Comparison of ENCODE assay signal across 1 cellular context in the genomic region with DNA sequence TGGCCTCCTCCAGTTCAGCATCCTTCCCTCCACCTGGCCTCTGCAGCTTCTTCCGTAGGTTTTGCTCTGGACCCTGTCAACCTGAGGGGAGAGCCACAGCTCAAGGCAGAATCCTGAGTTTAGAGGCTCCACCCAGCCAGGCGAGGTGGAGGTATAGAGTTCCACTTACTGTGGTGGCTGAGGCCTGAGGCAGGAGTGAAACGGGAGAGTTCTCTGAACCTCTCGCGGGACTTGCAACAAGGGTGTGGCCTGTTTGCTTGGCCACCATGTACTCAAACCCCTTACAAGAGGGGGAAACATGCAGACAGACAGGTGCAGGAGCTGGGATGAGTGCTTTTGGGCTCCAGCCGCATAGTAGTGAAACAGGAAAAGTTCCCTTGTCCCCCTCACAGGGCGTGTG.
TF ChIP-seq lines count a peak whose summit lies in the region.

No MANE protein-coding gene starts in this region.

TF ChIP-seq in HepG2, 621 proteins besides CTCF, POLR2A, EP300 and RAD21 (continued from another document):
- TF ChIP-seq, protein P1, sequence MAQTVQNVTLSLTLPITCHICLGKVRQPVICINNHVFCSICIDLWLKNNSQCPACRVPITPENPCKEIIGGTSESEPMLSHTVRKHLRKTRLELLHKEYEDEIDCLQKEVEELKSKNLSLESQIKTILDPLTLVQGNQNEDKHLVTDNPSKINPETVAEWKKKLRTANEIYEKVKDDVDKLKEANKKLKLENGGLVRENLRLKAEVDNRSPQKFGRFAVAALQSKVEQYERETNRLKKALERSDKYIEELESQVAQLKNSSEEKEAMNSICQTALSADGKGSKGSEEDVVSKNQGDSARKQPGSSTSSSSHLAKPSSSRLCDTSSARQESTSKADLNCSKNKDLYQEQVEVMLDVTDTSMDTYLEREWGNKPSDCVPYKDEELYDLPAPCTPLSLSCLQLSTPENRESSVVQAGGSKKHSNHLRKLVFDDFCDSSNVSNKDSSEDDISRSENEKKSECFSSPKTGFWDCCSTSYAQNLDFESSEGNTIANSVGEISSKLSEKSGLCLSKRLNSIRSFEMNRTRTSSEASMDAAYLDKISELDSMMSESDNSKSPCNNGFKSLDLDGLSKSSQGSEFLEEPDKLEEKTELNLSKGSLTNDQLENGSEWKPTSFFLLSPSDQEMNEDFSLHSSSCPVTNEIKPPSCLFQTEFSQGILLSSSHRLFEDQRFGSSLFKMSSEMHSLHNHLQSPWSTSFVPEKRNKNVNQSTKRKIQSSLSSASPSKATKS (CRISPR knock-in tag; IDR thresholded peaks at IDR 0.05) = no peak
- TF ChIP-seq ZFX (CRISPR knock-in tag; IDR thresholded peaks at IDR 0.05; ENCODE audit: low read depth) = peak; percentile 73; the same call in 1 of the 2 replicates
- no peak for TF ChIP-seq ZNF547 (CRISPR knock-in tag; IDR thresholded peaks at IDR 0.05)
- TF ChIP-seq ZNF589 (CRISPR knock-in tag; conservative IDR thresholded peaks at IDR 0.05) = no peak
- TF ChIP-seq ZFP82 (CRISPR knock-in tag; IDR thresholded peaks at IDR 0.05; ENCODE audit: borderline replicate concordance) = no peak
- no peak for TF ChIP-seq ATAD3A (CRISPR knock-in tag; IDR thresholded peaks at IDR 0.05)
- TF ChIP-seq RCOR2 (CRISPR knock-in tag; IDR thresholded peaks at IDR 0.05) = no peak
- TF ChIP-seq, protein P2, sequence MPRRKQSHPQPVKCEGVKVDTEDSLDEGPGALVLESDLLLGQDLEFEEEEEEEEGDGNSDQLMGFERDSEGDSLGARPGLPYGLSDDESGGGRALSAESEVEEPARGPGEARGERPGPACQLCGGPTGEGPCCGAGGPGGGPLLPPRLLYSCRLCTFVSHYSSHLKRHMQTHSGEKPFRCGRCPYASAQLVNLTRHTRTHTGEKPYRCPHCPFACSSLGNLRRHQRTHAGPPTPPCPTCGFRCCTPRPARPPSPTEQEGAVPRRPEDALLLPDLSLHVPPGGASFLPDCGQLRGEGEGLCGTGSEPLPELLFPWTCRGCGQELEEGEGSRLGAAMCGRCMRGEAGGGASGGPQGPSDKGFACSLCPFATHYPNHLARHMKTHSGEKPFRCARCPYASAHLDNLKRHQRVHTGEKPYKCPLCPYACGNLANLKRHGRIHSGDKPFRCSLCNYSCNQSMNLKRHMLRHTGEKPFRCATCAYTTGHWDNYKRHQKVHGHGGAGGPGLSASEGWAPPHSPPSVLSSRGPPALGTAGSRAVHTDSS (CRISPR knock-in tag; conservative IDR thresholded peaks at IDR 0.05) = no peak
- TF ChIP-seq, protein P3, sequence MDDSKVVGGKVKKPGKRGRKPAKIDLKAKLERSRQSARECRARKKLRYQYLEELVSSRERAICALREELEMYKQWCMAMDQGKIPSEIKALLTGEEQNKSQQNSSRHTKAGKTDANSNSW (CRISPR knock-in tag; IDR thresholded peaks at IDR 0.05; ENCODE audit: borderline replicate concordance) = no peak
- TF ChIP-seq ZIK1 (CRISPR knock-in tag; IDR thresholded peaks at IDR 0.05; ENCODE audit: borderline replicate concordance, low read depth) = no peak
- no peak for TF ChIP-seq BHLHE40 (IDR thresholded peaks at IDR 0.05; ENCODE audit: low read length)
- TF ChIP-seq CHD2 (IDR thresholded peaks at IDR 0.05; ENCODE audit: low read depth, low read length) = peak; percentile 64; the same call in 1 of the 2 replicates
- TF ChIP-seq, protein P4, sequence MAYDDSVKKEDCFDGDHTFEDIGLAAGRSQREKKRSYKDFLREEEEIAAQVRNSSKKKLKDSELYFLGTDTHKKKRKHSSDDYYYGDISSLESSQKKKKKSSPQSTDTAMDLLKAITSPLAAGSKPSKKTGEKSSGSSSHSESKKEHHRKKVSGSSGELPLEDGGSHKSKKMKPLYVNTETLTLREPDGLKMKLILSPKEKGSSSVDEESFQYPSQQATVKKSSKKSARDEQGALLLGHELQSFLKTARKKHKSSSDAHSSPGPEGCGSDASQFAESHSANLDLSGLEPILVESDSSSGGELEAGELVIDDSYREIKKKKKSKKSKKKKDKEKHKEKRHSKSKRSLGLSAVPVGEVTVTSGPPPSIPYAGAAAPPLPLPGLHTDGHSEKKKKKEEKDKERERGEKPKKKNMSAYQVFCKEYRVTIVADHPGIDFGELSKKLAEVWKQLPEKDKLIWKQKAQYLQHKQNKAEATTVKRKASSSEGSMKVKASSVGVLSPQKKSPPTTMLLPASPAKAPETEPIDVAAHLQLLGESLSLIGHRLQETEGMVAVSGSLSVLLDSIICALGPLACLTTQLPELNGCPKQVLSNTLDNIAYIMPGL (CRISPR knock-in tag; IDR thresholded peaks at IDR 0.05; ENCODE audit: borderline replicate concordance in 1 of 2, low read depth in 1 of 2) = no peak
- no peak for TF ChIP-seq ZNF160 (CRISPR knock-in tag; IDR thresholded peaks at IDR 0.05)
- no peak for TF ChIP-seq SMYD3 (CRISPR knock-in tag; IDR thresholded peaks at IDR 0.05)
- peak; percentile 48; the same call in 1 of the 2 replicates for TF ChIP-seq POLR2AphosphoS5 (IDR thresholded peaks at IDR 0.05; ENCODE audit: low read depth, low read length)
- no peak for TF ChIP-seq KDM1A (CRISPR knock-in tag; IDR thresholded peaks at IDR 0.05)
- TF ChIP-seq, protein P5, sequence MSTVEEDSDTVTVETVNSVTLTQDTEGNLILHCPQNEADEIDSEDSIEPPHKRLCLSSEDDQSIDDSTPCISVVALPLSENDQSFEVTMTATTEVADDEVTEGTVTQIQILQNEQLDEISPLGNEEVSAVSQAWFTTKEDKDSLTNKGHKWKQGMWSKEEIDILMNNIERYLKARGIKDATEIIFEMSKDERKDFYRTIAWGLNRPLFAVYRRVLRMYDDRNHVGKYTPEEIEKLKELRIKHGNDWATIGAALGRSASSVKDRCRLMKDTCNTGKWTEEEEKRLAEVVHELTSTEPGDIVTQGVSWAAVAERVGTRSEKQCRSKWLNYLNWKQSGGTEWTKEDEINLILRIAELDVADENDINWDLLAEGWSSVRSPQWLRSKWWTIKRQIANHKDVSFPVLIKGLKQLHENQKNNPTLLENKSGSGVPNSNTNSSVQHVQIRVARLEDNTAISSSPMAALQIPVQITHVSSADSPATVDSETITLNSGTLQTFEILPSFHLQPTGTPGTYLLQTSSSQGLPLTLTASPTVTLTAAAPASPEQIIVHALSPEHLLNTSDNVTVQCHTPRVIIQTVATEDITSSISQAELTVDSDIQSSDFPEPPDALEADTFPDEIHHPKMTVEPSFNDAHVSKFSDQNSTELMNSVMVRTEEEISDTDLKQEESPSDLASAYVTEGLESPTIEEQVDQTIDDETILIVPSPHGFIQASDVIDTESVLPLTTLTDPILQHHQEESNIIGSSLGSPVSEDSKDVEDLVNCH (CRISPR knock-in tag; IDR thresholded peaks at IDR 0.05) = no peak
- TF ChIP-seq, protein P6, sequence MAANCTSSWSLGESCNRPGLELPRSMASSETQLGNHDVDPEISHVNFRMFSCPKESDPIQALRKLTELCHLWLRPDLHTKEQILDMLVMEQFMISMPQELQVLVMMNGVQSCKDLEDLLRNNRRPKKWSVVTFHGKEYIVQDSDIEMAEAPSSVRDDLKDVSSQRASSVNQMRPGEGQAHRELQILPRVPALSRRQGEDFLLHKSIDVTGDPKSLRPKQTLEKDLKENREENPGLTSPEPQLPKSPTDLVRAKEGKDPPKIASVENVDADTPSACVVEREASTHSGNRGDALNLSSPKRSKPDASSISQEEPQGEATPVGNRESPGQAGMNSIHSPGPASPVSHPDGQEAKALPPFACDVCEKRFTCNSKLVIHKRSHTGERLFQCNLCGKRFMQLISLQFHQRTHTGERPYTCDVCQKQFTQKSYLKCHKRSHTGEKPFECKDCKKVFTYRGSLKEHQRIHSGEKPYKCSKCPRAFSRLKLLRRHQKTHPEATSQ (CRISPR knock-in tag; IDR thresholded peaks at IDR 0.05; ENCODE audit: borderline replicate concordance) = no peak
- TF ChIP-seq, protein P7, sequence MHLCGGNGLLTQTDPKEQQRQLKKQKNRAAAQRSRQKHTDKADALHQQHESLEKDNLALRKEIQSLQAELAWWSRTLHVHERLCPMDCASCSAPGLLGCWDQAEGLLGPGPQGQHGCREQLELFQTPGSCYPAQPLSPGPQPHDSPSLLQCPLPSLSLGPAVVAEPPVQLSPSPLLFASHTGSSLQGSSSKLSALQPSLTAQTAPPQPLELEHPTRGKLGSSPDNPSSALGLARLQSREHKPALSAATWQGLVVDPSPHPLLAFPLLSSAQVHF (CRISPR knock-in tag; IDR thresholded peaks at IDR 0.05) = no peak
- TF ChIP-seq ZNF552 (CRISPR knock-in tag; IDR thresholded peaks at IDR 0.05; ENCODE audit: borderline replicate concordance) = no peak
- TF ChIP-seq ZMYM4 (CRISPR knock-in tag; IDR thresholded peaks at IDR 0.05) = peak; percentile 52; the same call in 1 of the 2 replicates
- TF ChIP-seq, protein P8, sequence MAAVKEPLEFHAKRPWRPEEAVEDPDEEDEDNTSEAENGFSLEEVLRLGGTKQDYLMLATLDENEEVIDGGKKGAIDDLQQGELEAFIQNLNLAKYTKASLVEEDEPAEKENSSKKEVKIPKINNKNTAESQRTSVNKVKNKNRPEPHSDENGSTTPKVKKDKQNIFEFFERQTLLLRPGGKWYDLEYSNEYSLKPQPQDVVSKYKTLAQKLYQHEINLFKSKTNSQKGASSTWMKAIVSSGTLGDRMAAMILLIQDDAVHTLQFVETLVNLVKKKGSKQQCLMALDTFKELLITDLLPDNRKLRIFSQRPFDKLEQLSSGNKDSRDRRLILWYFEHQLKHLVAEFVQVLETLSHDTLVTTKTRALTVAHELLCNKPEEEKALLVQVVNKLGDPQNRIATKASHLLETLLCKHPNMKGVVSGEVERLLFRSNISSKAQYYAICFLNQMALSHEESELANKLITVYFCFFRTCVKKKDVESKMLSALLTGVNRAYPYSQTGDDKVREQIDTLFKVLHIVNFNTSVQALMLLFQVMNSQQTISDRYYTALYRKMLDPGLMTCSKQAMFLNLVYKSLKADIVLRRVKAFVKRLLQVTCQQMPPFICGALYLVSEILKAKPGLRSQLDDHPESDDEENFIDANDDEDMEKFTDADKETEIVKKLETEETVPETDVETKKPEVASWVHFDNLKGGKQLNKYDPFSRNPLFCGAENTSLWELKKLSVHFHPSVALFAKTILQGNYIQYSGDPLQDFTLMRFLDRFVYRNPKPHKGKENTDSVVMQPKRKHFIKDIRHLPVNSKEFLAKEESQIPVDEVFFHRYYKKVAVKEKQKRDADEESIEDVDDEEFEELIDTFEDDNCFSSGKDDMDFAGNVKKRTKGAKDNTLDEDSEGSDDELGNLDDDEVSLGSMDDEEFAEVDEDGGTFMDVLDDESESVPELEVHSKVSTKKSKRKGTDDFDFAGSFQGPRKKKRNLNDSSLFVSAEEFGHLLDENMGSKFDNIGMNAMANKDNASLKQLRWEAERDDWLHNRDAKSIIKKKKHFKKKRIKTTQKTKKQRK (IDR thresholded peaks at IDR 0.05; ENCODE audit: low read length) = no peak
- TF ChIP-seq, protein P9, sequence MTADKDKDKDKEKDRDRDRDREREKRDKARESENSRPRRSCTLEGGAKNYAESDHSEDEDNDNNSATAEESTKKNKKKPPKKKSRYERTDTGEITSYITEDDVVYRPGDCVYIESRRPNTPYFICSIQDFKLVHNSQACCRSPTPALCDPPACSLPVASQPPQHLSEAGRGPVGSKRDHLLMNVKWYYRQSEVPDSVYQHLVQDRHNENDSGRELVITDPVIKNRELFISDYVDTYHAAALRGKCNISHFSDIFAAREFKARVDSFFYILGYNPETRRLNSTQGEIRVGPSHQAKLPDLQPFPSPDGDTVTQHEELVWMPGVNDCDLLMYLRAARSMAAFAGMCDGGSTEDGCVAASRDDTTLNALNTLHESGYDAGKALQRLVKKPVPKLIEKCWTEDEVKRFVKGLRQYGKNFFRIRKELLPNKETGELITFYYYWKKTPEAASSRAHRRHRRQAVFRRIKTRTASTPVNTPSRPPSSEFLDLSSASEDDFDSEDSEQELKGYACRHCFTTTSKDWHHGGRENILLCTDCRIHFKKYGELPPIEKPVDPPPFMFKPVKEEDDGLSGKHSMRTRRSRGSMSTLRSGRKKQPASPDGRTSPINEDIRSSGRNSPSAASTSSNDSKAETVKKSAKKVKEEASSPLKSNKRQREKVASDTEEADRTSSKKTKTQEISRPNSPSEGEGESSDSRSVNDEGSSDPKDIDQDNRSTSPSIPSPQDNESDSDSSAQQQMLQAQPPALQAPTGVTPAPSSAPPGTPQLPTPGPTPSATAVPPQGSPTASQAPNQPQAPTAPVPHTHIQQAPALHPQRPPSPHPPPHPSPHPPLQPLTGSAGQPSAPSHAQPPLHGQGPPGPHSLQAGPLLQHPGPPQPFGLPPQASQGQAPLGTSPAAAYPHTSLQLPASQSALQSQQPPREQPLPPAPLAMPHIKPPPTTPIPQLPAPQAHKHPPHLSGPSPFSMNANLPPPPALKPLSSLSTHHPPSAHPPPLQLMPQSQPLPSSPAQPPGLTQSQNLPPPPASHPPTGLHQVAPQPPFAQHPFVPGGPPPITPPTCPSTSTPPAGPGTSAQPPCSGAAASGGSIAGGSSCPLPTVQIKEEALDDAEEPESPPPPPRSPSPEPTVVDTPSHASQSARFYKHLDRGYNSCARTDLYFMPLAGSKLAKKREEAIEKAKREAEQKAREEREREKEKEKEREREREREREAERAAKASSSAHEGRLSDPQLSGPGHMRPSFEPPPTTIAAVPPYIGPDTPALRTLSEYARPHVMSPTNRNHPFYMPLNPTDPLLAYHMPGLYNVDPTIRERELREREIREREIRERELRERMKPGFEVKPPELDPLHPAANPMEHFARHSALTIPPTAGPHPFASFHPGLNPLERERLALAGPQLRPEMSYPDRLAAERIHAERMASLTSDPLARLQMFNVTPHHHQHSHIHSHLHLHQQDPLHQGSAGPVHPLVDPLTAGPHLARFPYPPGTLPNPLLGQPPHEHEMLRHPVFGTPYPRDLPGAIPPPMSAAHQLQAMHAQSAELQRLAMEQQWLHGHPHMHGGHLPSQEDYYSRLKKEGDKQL (CRISPR knock-in tag; IDR thresholded peaks at IDR 0.05; ENCODE audit: low read depth) = no peak
- TF ChIP-seq, protein P10, sequence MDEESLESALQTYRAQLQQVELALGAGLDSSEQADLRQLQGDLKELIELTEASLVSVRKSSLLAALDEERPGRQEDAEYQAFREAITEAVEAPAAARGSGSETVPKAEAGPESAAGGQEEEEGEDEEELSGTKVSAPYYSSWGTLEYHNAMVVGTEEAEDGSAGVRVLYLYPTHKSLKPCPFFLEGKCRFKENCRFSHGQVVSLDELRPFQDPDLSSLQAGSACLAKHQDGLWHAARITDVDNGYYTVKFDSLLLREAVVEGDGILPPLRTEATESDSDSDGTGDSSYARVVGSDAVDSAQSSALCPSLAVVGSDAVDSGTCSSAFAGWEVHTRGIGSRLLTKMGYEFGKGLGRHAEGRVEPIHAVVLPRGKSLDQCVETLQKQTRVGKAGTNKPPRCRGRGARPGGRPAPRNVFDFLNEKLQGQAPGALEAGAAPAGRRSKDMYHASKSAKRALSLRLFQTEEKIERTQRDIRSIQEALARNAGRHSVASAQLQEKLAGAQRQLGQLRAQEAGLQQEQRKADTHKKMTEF (CRISPR knock-in tag; IDR thresholded peaks at IDR 0.05) = no peak
- TF ChIP-seq ZNF788 (CRISPR knock-in tag; IDR thresholded peaks at IDR 0.05; ENCODE audit: borderline replicate concordance) = no peak
- TF ChIP-seq, protein P11, sequence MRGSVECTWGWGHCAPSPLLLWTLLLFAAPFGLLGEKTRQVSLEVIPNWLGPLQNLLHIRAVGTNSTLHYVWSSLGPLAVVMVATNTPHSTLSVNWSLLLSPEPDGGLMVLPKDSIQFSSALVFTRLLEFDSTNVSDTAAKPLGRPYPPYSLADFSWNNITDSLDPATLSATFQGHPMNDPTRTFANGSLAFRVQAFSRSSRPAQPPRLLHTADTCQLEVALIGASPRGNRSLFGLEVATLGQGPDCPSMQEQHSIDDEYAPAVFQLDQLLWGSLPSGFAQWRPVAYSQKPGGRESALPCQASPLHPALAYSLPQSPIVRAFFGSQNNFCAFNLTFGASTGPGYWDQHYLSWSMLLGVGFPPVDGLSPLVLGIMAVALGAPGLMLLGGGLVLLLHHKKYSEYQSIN (CRISPR knock-in tag; IDR thresholded peaks at IDR 0.05; ENCODE audit: borderline replicate concordance) = no peak
- TF ChIP-seq RFX5 (IDR thresholded peaks at IDR 0.05; ENCODE audit: low read depth, low read length) = no peak
